ENCODE assay signal across 24 cellular contexts in the genomic region with DNA sequence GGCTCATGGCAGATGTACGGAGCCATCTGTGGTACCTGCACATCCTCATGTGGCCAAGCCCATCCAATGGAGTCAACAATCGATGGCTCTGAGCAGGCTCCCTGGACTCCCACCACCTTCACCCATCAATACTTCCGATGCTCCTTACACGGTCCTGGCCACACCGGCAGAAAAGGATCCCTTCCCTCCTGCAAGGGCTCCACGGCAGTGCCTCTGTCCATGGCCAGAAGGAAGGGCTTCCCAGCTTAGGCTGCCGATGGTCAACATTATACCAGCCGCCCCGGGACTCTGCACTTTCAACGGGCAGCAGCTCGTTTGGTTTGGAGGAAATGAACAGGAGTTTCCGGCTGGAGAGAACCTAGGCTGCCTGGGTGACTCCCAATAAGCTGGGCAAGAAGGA. TPM values are rescaled to one million over a fixed set of nuclear protein-coding genes. Genes with fewer than 3 reads are reported as not detected.
"Had no signal": no experiment of that assay in that cellular context is flagged by ENCODE, and none has a peak within 500 bp of the region (broad histone marks: within the 10 kb centered on the region; RNA-seq: fewer than 3 reads in every experiment).

No MANE protein-coding gene starts in this region.

- H3K4me3 ChIP-seq: coronary artery, dorsolateral prefrontal cortex, lung, smooth muscle cell, thoracic aorta, tibial nerve, upper lobe of left lung had no signal

- H3K27ac Mint-ChIP-seq: memory B cell; natural killer cell; progenitor cell of endocrine pancreas; stimulated activated naive CD8-positive, alpha-beta T cell treated with anti-CD3 and anti-CD28 coated beads, Interleukin-15, Interleukin-2, amounts not matched to agents 100 ng/mL and 50 ng/mL, for 24 hours had no signal

- H3K27me3 ChIP-seq: dorsolateral prefrontal cortex, tibial nerve, upper lobe of left lung had no signal

- H2AFZ ChIP-seq: parathyroid adenoma had no signal

- H3K4me2 ChIP-seq: smooth muscle cell had no signal

- H3K4me1 ChIP-seq: parathyroid adenoma, tibial nerve, upper lobe of left lung had no signal

- H3K9me3 Mint-ChIP-seq: memory B cell; natural killer cell; stimulated activated naive B cell treated with anti-CD40 and anti-IgM and Interleukin-4, amounts not matched to agents 10 μg/mL and 1 μg/mL and 100 μg/mL, for 72 hours; stimulated activated naive CD8-positive, alpha-beta T cell treated with anti-CD3 and anti-CD28 coated beads, Interleukin-15, Interleukin-2, amounts not matched to agents 100 ng/mL and 50 ng/mL, for 24 hours had no signal

- H3K4me3 Mint-ChIP-seq: memory B cell; natural killer cell; stimulated activated naive B cell treated with anti-CD40 and anti-IgM and Interleukin-4, amounts not matched to agents 10 μg/mL and 1 μg/mL and 100 μg/mL, for 72 hours; stimulated activated naive CD8-positive, alpha-beta T cell treated with anti-CD3 and anti-CD28 coated beads, Interleukin-15, Interleukin-2, amounts not matched to agents 100 ng/mL and 50 ng/mL, for 24 hours had no signal

- H3K9me3 ChIP-seq: neutrophil, thoracic aorta, upper lobe of left lung had no signal

- FAIRE-seq: frontal cortex, keratinocyte, urothelium cell line had no signal

- ATAC-seq: left lobe of liver; natural killer cell; sciatic nerve; stimulated activated naive B cell treated with anti-CD40 and anti-IgM and Interleukin-4, amounts not matched to agents 10 μg/mL and 1 μg/mL and 100 μg/mL, for 72 hours had no signal

- H3K27ac ChIP-seq: coronary artery, dorsolateral prefrontal cortex, neutrophil, parathyroid adenoma, thoracic aorta, tibial nerve, upper lobe of left lung had no signal

- DNase-seq: effector CD4-positive, alpha-beta T cell; hypothalamus; natural killer cell; stimulated activated CD4-positive, alpha-beta T cell treated with anti-CD3 and anti-CD28 coated beads, Interleukin-2, amount 100 ng/mL, for 24 hours; stimulated activated CD4-positive, alpha-beta T cell treated with anti-CD3 and anti-CD28 coated beads, Interleukin-4, amount 100 ng/mL, for 24 hours; stimulated activated naive B cell treated with anti-CD40 and anti-IgM and Interleukin-4, amounts not matched to agents 10 μg/mL and 1 μg/mL and 100 μg/mL, for 72 hours; upper lobe of left lung had no signal

- H3K9ac ChIP-seq: parathyroid adenoma had no signal

- H3K27me3 Mint-ChIP-seq: memory B cell; progenitor cell of endocrine pancreas; stimulated activated naive B cell treated with anti-CD40 and anti-IgM and Interleukin-4, amounts not matched to agents 10 μg/mL and 1 μg/mL and 100 μg/mL, for 72 hours; stimulated activated naive CD8-positive, alpha-beta T cell treated with anti-CD3 and anti-CD28 coated beads, Interleukin-15, Interleukin-2, amounts not matched to agents 100 ng/mL and 50 ng/mL, for 24 hours had no signal

- H3K79me2 ChIP-seq: parathyroid adenoma had no signal

RNA-seq across cellular contexts. Expression of gene NLRC3, which starts 21.0 kb away (rescaled TPM):
- total RNA-seq: fibroblast of villous mesenchyme, smooth muscle cell had no signal
- polyA plus RNA-seq: keratinocyte had no signal
